1 cellular context compared by ENCODE assay signal in genomic region chr1:167722152-167722869, GRCh38.
A peak's percentile ranks its signal among the peaks of the same experiment; 100 is the strongest.
TF ChIP-seq lines count a peak whose summit lies in the region.

No MANE protein-coding gene starts in this region.

TF ChIP-seq in K562, 482 proteins besides CTCF, POLR2A, EP300 and RAD21 (continued from another document and continues in another):
- TF ChIP-seq RNF219 (CRISPR knock-in tag; IDR thresholded peaks at IDR 0.05) (no peak), ZNF232 (CRISPR knock-in tag; IDR thresholded peaks at IDR 0.05) (no peak), TSC22D4 (tag; IDR thresholded peaks at IDR 0.05) (no peak), SREBF1 (IDR thresholded peaks at IDR 0.05; ENCODE audit: borderline replicate concordance, low read depth, low read length) (no peak), JUND (IDR thresholded peaks at IDR 0.05; ENCODE audit: borderline replicate concordance, low read depth, low read length) (no peak), JUND (tag; IDR thresholded peaks at IDR 0.05; ENCODE audit: borderline replicate concordance, low read depth, low read length) (no peak), POLR2AphosphoS2 (IDR thresholded peaks at IDR 0.05; ENCODE audit: low read length) (no peak), EGR1 (conservative IDR thresholded peaks at IDR 0.05) (no peak), ZNF140 (CRISPR knock-in tag; IDR thresholded peaks at IDR 0.05) (no peak), ZNF253 (CRISPR knock-in tag; conservative IDR thresholded peaks at IDR 0.05) (no peak), SETDB1 (IDR thresholded peaks at IDR 0.05; ENCODE audit: low read length) (no peak), MAFK (IDR thresholded peaks at IDR 0.05; ENCODE audit: low read length) (no peak), CCAR2 (IDR thresholded peaks at IDR 0.05; ENCODE audit: low read depth, low read length) (no peak), PCBP1 (IDR thresholded peaks at IDR 0.05; ENCODE audit: low read depth, low read length, poor library complexity, severe bottlenecking) (peak; percentile 93), MAZ (CRISPR knock-in tag; conservative IDR thresholded peaks at IDR 0.05 in 1 of 2, IDR thresholded peaks at IDR 0.05 in 1 of 2) (peak in 1 of 2 experiments; percentile 70; a peak in 2 of 4 replicates), CXXC5 (CRISPR knock-in tag; IDR thresholded peaks at IDR 0.05) (no peak), CREB1 (IDR thresholded peaks at IDR 0.05) (no peak; the same call in 1 of the 2 replicates), CREB1 (CRISPR knock-in tag; IDR thresholded peaks at IDR 0.05) (no peak), CTBP1 (IDR thresholded peaks at IDR 0.05; ENCODE audit: borderline replicate concordance) (no peak; the same call in 1 of the 2 replicates), CREM (IDR thresholded peaks at IDR 0.05; ENCODE audit: low read depth) (no peak), MED1 (CRISPR knock-in tag; IDR thresholded peaks at IDR 0.05; ENCODE audit: borderline replicate concordance) (no peak), NR2C2 (CRISPR knock-in tag; IDR thresholded peaks at IDR 0.05) (no peak), NR2C2 (tag; IDR thresholded peaks at IDR 0.05) (no peak), CC2D1A (IDR thresholded peaks at IDR 0.05) (no peak), UBTF (IDR thresholded peaks at IDR 0.05; ENCODE audit: borderline replicate concordance in 1 of 2, low read depth in 2 of 2, low read length in 2 of 2) (peak; percentile 83 to 85; a peak in 3 of 4 replicates), NFIC (IDR thresholded peaks at IDR 0.05) (no peak), ZHX1 (conservative IDR thresholded peaks at IDR 0.05; ENCODE audit: low read length) (no peak), PPARD (CRISPR knock-in tag; IDR thresholded peaks at IDR 0.05) (no peak), SREBF2 (CRISPR knock-in tag; IDR thresholded peaks at IDR 0.05) (no peak), HNRNPL (IDR thresholded peaks at IDR 0.05; ENCODE audit: low read depth, low read length) (no peak), E2F3 (CRISPR knock-in tag; IDR thresholded peaks at IDR 0.05) (no peak), FOXO4 (CRISPR knock-in tag; IDR thresholded peaks at IDR 0.05) (no peak), FOXK1 (CRISPR knock-in tag; IDR thresholded peaks at IDR 0.05; ENCODE audit: borderline replicate concordance) (no peak), KHSRP (IDR thresholded peaks at IDR 0.05) (no peak), ZNF668 (CRISPR knock-in tag; IDR thresholded peaks at IDR 0.05) (no peak), ZNF512 (tag; IDR thresholded peaks at IDR 0.05) (no peak), GABPA (tag; conservative IDR thresholded peaks at IDR 0.05; ENCODE audit: low read depth) (no peak), NUFIP1 (IDR thresholded peaks at IDR 0.05; ENCODE audit: partially characterized antibody) (no peak)
- TF ChIP-seq, protein P1, sequence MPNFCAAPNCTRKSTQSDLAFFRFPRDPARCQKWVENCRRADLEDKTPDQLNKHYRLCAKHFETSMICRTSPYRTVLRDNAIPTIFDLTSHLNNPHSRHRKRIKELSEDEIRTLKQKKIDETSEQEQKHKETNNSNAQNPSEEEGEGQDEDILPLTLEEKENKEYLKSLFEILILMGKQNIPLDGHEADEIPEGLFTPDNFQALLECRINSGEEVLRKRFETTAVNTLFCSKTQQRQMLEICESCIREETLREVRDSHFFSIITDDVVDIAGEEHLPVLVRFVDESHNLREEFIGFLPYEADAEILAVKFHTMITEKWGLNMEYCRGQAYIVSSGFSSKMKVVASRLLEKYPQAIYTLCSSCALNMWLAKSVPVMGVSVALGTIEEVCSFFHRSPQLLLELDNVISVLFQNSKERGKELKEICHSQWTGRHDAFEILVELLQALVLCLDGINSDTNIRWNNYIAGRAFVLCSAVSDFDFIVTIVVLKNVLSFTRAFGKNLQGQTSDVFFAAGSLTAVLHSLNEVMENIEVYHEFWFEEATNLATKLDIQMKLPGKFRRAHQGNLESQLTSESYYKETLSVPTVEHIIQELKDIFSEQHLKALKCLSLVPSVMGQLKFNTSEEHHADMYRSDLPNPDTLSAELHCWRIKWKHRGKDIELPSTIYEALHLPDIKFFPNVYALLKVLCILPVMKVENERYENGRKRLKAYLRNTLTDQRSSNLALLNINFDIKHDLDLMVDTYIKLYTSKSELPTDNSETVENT (CRISPR knock-in tag; IDR thresholded peaks at IDR 0.05) = no peak
- TF ChIP-seq, protein P2, sequence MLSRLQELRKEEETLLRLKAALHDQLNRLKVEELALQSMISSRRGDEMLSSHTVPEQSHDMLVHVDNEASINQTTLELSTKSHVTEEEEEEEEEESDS (CRISPR knock-in tag; IDR thresholded peaks at IDR 0.05) = no peak
- TF ChIP-seq, protein P3, sequence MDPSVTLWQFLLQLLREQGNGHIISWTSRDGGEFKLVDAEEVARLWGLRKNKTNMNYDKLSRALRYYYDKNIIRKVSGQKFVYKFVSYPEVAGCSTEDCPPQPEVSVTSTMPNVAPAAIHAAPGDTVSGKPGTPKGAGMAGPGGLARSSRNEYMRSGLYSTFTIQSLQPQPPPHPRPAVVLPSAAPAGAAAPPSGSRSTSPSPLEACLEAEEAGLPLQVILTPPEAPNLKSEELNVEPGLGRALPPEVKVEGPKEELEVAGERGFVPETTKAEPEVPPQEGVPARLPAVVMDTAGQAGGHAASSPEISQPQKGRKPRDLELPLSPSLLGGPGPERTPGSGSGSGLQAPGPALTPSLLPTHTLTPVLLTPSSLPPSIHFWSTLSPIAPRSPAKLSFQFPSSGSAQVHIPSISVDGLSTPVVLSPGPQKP (CRISPR knock-in tag; IDR thresholded peaks at IDR 0.05) = no peak
- TF ChIP-seq, protein P4, sequence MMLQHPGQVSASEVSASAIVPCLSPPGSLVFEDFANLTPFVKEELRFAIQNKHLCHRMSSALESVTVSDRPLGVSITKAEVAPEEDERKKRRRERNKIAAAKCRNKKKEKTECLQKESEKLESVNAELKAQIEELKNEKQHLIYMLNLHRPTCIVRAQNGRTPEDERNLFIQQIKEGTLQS (IDR thresholded peaks at IDR 0.05) = no peak
- TF ChIP-seq, protein P4 (CRISPR knock-in tag; conservative IDR thresholded peaks at IDR 0.05) = no peak
- TF ChIP-seq, protein P5, sequence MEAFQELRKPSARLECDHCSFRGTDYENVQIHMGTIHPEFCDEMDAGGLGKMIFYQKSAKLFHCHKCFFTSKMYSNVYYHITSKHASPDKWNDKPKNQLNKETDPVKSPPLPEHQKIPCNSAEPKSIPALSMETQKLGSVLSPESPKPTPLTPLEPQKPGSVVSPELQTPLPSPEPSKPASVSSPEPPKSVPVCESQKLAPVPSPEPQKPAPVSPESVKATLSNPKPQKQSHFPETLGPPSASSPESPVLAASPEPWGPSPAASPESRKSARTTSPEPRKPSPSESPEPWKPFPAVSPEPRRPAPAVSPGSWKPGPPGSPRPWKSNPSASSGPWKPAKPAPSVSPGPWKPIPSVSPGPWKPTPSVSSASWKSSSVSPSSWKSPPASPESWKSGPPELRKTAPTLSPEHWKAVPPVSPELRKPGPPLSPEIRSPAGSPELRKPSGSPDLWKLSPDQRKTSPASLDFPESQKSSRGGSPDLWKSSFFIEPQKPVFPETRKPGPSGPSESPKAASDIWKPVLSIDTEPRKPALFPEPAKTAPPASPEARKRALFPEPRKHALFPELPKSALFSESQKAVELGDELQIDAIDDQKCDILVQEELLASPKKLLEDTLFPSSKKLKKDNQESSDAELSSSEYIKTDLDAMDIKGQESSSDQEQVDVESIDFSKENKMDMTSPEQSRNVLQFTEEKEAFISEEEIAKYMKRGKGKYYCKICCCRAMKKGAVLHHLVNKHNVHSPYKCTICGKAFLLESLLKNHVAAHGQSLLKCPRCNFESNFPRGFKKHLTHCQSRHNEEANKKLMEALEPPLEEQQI (IDR thresholded peaks at IDR 0.05) = no peak
- TF ChIP-seq, protein P6, sequence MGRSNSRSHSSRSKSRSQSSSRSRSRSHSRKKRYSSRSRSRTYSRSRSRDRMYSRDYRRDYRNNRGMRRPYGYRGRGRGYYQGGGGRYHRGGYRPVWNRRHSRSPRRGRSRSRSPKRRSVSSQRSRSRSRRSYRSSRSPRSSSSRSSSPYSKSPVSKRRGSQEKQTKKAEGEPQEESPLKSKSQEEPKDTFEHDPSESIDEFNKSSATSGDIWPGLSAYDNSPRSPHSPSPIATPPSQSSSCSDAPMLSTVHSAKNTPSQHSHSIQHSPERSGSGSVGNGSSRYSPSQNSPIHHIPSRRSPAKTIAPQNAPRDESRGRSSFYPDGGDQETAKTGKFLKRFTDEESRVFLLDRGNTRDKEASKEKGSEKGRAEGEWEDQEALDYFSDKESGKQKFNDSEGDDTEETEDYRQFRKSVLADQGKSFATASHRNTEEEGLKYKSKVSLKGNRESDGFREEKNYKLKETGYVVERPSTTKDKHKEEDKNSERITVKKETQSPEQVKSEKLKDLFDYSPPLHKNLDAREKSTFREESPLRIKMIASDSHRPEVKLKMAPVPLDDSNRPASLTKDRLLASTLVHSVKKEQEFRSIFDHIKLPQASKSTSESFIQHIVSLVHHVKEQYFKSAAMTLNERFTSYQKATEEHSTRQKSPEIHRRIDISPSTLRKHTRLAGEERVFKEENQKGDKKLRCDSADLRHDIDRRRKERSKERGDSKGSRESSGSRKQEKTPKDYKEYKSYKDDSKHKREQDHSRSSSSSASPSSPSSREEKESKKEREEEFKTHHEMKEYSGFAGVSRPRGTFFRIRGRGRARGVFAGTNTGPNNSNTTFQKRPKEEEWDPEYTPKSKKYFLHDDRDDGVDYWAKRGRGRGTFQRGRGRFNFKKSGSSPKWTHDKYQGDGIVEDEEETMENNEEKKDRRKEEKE (IDR thresholded peaks at IDR 0.05; ENCODE audit: borderline replicate concordance in 1 of 2, control insufficient read depth in 1 of 2, low read depth in 2 of 2, low read length in 1 of 2) = no peak
